ENCODE assay signal across 18 cellular contexts in the genomic region with DNA sequence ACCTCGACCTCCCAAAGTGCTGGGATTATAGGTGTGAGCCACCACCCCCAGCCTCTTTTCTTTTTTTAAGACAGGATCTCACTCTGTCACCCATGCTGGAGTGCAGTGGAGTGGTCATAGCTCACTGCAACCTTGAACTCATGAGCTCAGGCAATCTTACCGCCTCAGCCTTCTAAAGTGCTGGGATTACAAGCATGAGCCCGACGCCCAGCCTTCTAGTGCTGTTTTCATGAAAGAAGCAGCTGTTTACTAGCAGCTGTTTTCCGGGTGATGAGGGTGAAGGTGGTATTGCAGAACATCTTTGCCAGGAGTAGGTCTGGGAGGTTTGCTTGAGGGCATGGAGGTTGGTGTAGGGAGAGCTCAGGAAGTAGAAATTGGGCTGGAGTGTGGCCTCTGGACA. TPM values are rescaled to one million over a fixed set of nuclear protein-coding genes. Genes with fewer than 3 reads are reported as not detected.
DNase-seq lines count a peak whose midpoint lies in the region; ATAC-seq and TF ChIP-seq lines count a peak whose summit lies in the region.
"Had no signal": no experiment of that assay in that cellular context is flagged by ENCODE, and none has a peak within 500 bp of the region (broad histone marks: within the 10 kb centered on the region; RNA-seq: fewer than 3 reads in every experiment).

No MANE protein-coding gene starts in this region.

- H3K4me1 ChIP-seq in upper lobe of right lung (peaks cover 22% of the 10 kb centered on the region), suprapubic skin (peaks cover 21% of the 10 kb centered on the region)
- H3K4me1 ChIP-seq: pancreas had no signal

- H3K36me3 ChIP-seq in upper lobe of right lung: no peaks in the 10 kb centered on the region
- H3K36me3 ChIP-seq in suprapubic skin: no peaks in the 10 kb centered on the region
- H3K36me3 ChIP-seq: brain microvascular endothelial cell, pancreas, uterus had no signal

- no peak for TF ChIP-seq EP300 in suprapubic skin (IDR thresholded peaks at IDR 0.05)

- H3K27ac ChIP-seq in upper lobe of right lung (no peak overlapping the region), suprapubic skin (no peak overlapping the region)
- H3K27ac ChIP-seq: brain microvascular endothelial cell, pancreas, uterus had no signal

- H3K4me3 ChIP-seq in upper lobe of right lung (no peak overlapping the region), suprapubic skin (no peak overlapping the region)
- H3K4me3 ChIP-seq: pancreas, uterus had no signal

- peak overlapping the region; percentile 95 for H3K27ac Mint-ChIP-seq in activated naive CD4-positive, alpha-beta T cell treated with anti-CD3 and anti-CD28 coated beads, Interleukin-2, amount 10 ng/mL, durations not matched to agents 7 days and 5 days
- H3K27ac Mint-ChIP-seq in T-helper 17 cell: peak overlapping the region; percentile 98
- H3K27ac Mint-ChIP-seq in immature natural killer cell: peak overlapping the region; percentile 97 to 100 (median 98)
- H3K27ac Mint-ChIP-seq: mesothelial cell of epicardium had no signal

- intact Hi-C loops in upper lobe of right lung (cut with DNase I): no loop called here

- peaks cover 47% of the 10 kb centered on the region for H3K36me3 Mint-ChIP-seq in activated naive CD4-positive, alpha-beta T cell treated with anti-CD3 and anti-CD28 coated beads, Interleukin-2, amount 10 ng/mL, durations not matched to agents 7 days and 5 days
- H3K36me3 Mint-ChIP-seq in T-helper 17 cell (ENCODE audit: low read depth): peaks cover 3% of the 10 kb centered on the region
- H3K36me3 Mint-ChIP-seq in immature natural killer cell: peaks cover 8 to 10% (median 9%) of the 10 kb centered on the region in 3 donors

- ATAC-seq in T-helper 17 cell (no peak), upper lobe of right lung (no peak), GM21737 (IDR thresholded peaks at IDR 0.05; ENCODE audit: unreplicated experiment) (no peak), HG03039 (IDR thresholded peaks at IDR 0.05; ENCODE audit: unreplicated experiment) (no peak)
- ATAC-seq: GM12878 had no signal

- CTCF ChIA-PET in activated naive CD4-positive, alpha-beta T cell treated with anti-CD3 and anti-CD28 coated beads, Interleukin-2, amount 10 ng/mL, durations not matched to agents 7 days and 5 days (lab: Charles Lee): interaction anchor here (0.9 to 2.3 kb wide), 5 partner anchors 9 to 87 kb away, joined by 3 to 9 read pairs (median 5); no protein-coding TSS in a partner anchor

- peak; percentile 37 for DNase-seq in activated naive CD4-positive, alpha-beta T cell treated with anti-CD3 and anti-CD28 coated beads, Interleukin-2, amount 10 ng/mL, durations not matched to agents 7 days and 5 days
- no peak for DNase-seq in activated naive CD4-positive, alpha-beta T cell treated with Interleukin-2 at 50 U/mL for 16 hours
- DNase-seq in T-helper 17 cell (no peak), immature natural killer cell (no peak), upper lobe of right lung (peak; percentile 15), suprapubic skin (ENCODE audit: low spot score in 2 of 2) (no peak)
- DNase-seq: brain microvascular endothelial cell; effector CD8-positive, alpha-beta T cell; EL; NCI-H1105 treated with DMSO at 0.1 percent for 48 hours; NCI-H748 treated with DMSO at 0.1 percent for 48 hours; SHP77; uterus had no signal

- H3K27me3 Mint-ChIP-seq in activated naive CD4-positive, alpha-beta T cell treated with anti-CD3 and anti-CD28 coated beads, Interleukin-2, amount 10 ng/mL, durations not matched to agents 7 days and 5 days: no peaks in the 10 kb centered on the region
- H3K27me3 Mint-ChIP-seq in T-helper 17 cell (no peaks in the 10 kb centered on the region), immature natural killer cell (ENCODE audit: low read depth in 3 of 3) (peaks cover 3 to 17% (median 7%) of the 10 kb centered on the region in 3 donors)

- TF ChIP-seq CTCF in upper lobe of right lung (IDR thresholded peaks at IDR 0.05): no peak
- no peak for TF ChIP-seq CTCF in suprapubic skin (IDR thresholded peaks at IDR 0.05)

- TF ChIP-seq POLR2A in suprapubic skin (IDR thresholded peaks at IDR 0.05): no peak

- WGBS in suprapubic skin: 87% methylated on average over 5 of the region's 5 CpGs

- peaks cover 87% of the 10 kb centered on the region for H3K4me1 Mint-ChIP-seq in activated naive CD4-positive, alpha-beta T cell treated with anti-CD3 and anti-CD28 coated beads, Interleukin-2, amount 10 ng/mL, durations not matched to agents 7 days and 5 days
- H3K4me1 Mint-ChIP-seq in T-helper 17 cell (peaks cover 72% of the 10 kb centered on the region), immature natural killer cell (peaks cover 93 to 95% of the 10 kb centered on the region in 2 donors)

- no peaks in the 10 kb centered on the region for H3K9me3 Mint-ChIP-seq in activated naive CD4-positive, alpha-beta T cell treated with anti-CD3 and anti-CD28 coated beads, Interleukin-2, amount 10 ng/mL, durations not matched to agents 7 days and 5 days
- no peaks in the 10 kb centered on the region for H3K9me3 Mint-ChIP-seq in immature natural killer cell

- no peaks in the 10 kb centered on the region for H3K27me3 ChIP-seq in upper lobe of right lung
- no peaks in the 10 kb centered on the region for H3K27me3 ChIP-seq in suprapubic skin
- H3K27me3 ChIP-seq: brain microvascular endothelial cell, pancreas, uterus had no signal

- H3K4me3 Mint-ChIP-seq in activated naive CD4-positive, alpha-beta T cell treated with anti-CD3 and anti-CD28 coated beads, Interleukin-2, amount 10 ng/mL, durations not matched to agents 7 days and 5 days: peak overlapping the region; percentile 98
- H3K4me3 Mint-ChIP-seq in T-helper 17 cell: peak overlapping the region; percentile 95
- H3K4me3 Mint-ChIP-seq in immature natural killer cell: peak overlapping the region; percentile 95 to 99 (median 98)
- H3K4me3 Mint-ChIP-seq: mesothelial cell of epicardium had no signal

- H3K9me3 ChIP-seq in T-helper 17 cell (ENCODE audit: control insufficient read depth, low read length, poor library complexity, severe bottlenecking) (no peaks in the 10 kb centered on the region), upper lobe of right lung (no peaks in the 10 kb centered on the region), suprapubic skin (no peaks in the 10 kb centered on the region)
- H3K9me3 ChIP-seq: pancreas, uterus had no signal

RNA-seq across cellular contexts. Expression of a gene that starts 2.0 kb away (rescaled TPM):
- total RNA-seq in T-helper 17 cell: 100 to 1,000 TPM; 187 to 203 TPM
- polyA plus RNA-seq in immature natural killer cell: 100 to 1,000 TPM in 2 of 3 donors, 10 to 100 TPM in 1; 97.6 to 209 (median 108) TPM
- total RNA-seq in upper lobe of right lung: 88.1 TPM
- total RNA-seq in suprapubic skin: 10 to 100 TPM; 15.0 to 23.3 (median 16.9) TPM

Comparison
In these comparisons a context has a peak if more than half of its experiments do, and no peak if none do; other contexts are left out.
1. DNase-seq: peak in activated naive CD4-positive, alpha-beta T cell treated with anti-CD3 and anti-CD28 coated beads, Interleukin-2, amount 10 ng/mL, durations not matched to agents 7 days and 5 days (single experiment) and upper lobe of right lung (single experiment); none in activated naive CD4-positive, alpha-beta T cell treated with Interleukin-2 at 50 U/mL for 16 hours (single experiment), T-helper 17 cell (0 of 3), immature natural killer cell (0 of 3) and suprapubic skin (0 of 2).
2. Peak in every context shown above with its lines, with median percentiles within 50 percentile points of each other: H3K27ac Mint-ChIP-seq and H3K4me3 Mint-ChIP-seq.